In genomic region chr9:111632051-111632450, GRCh38 we compare ENCODE assay signal across 8 cellular contexts. TPM values are rescaled to one million over a fixed set of nuclear protein-coding genes. Genes with fewer than 3 reads are reported as not detected.
DNase-seq lines count a peak whose midpoint lies in the region; ATAC-seq and TF ChIP-seq lines count a peak whose summit lies in the region.

No MANE protein-coding gene starts in this region.

- H3K27ac Mint-ChIP-seq in progenitor cell of endocrine pancreas, result peak overlapping the region; percentile 96

- H3K4me3 ChIP-seq in GM06990 (replicated peaks; ENCODE audit: low read depth, low read length), result peak overlapping the region; percentile 90
- H3K4me3 ChIP-seq in OCI-LY3 (ENCODE audit: low read length), result peak overlapping the region; percentile 94

- no peaks in the 10 kb centered on the region for H3K9me3 ChIP-seq in OCI-LY3 (ENCODE audit: insufficient read depth, low read length)

- H3K9ac ChIP-seq in OCI-LY3 (ENCODE audit: low read length), result peak overlapping the region; percentile 79

- peaks cover 11% of the 10 kb centered on the region for H3K4me1 ChIP-seq in OCI-LY3 (ENCODE audit: low read length)

- H3K27me3 Mint-ChIP-seq in progenitor cell of endocrine pancreas, result no peaks in the 10 kb centered on the region

- H3K4me3 Mint-ChIP-seq in progenitor cell of endocrine pancreas (ENCODE audit: low read depth), result peak overlapping the region; percentile 91

- H3K4me1 Mint-ChIP-seq in progenitor cell of endocrine pancreas (ENCODE audit: low read depth), result peaks cover 34% of the 10 kb centered on the region

- no peak overlapping the region for H2AFZ ChIP-seq in OCI-LY3 (ENCODE audit: low read depth, low read length)

- H4K20me1 ChIP-seq in OCI-LY3 (ENCODE audit: insufficient read depth, low read length), result peaks cover 43% of the 10 kb centered on the region

- peak overlapping the region; percentile 87 for H3K4me2 ChIP-seq in OCI-LY3 (ENCODE audit: low read length)

- peaks cover 59% of the 10 kb centered on the region for H3K79me2 ChIP-seq in OCI-LY3 (ENCODE audit: low read length)

- no peaks in the 10 kb centered on the region for H3K9me3 Mint-ChIP-seq in progenitor cell of endocrine pancreas (ENCODE audit: low read depth)

- H3K27ac ChIP-seq in OCI-LY3 (ENCODE audit: low read length) (peak overlapping the region; percentile 33), epithelial cell of prostate (peak overlapping the region; percentile 50)

- H3K36me3 Mint-ChIP-seq in progenitor cell of endocrine pancreas (ENCODE audit: insufficient read depth), result peaks cover 1% of the 10 kb centered on the region

- TF ChIP-seq CTCF in GM06990 (IDR thresholded peaks at IDR 0.05; ENCODE audit: insufficient read depth, low read length, poor library complexity, severe bottlenecking) (no peak), OCI-LY3 (IDR thresholded peaks at IDR 0.05; ENCODE audit: low read depth, low read length) (no peak), progenitor cell of endocrine pancreas (IDR thresholded peaks at IDR 0.05; ENCODE audit: unreplicated experiment) (no peak)

- no peaks in the 10 kb centered on the region; the same call in 1 of the 2 replicates for H3K36me3 ChIP-seq in GM06990 (ENCODE audit: control insufficient read depth, insufficient read depth, low read length)
- peaks cover 6% of the 10 kb centered on the region for H3K36me3 ChIP-seq in OCI-LY3 (replicated peaks; ENCODE audit: low read depth, low read length)

- DNase-seq in GM06990 (ENCODE audit: extremely low read depth, insufficient read length) (no peak), epithelial cell of prostate (ENCODE audit: low read depth, low spot score) (no peak), progenitor cell of endocrine pancreas (ENCODE audit: low spot score, unreplicated experiment) (no peak), NCI-H1048 (lab: John Stamatoyannopoulos, UW) (no peak), NCI-H526 (lab: John Stamatoyannopoulos, UW) (no peak)
- DNase-seq in effector CD4-positive, alpha-beta T cell, result no peak

- ATAC-seq in GM18870 (IDR thresholded peaks at IDR 0.05; ENCODE audit: unreplicated experiment), result no peak

- H3K27me3 ChIP-seq in GM06990 (replicated peaks; ENCODE audit: control insufficient read depth, insufficient read depth, low read length) (no peaks in the 10 kb centered on the region), OCI-LY3 (ENCODE audit: low read depth, low read length) (no peaks in the 10 kb centered on the region)

RNA-seq across cellular contexts. Expression of gene DNAJC25, which starts 0.9 kb away (rescaled TPM):
- total RNA-seq in progenitor cell of endocrine pancreas, result 7.5 and 8.5 TPM in 2 replicates

RNA-seq across cellular contexts. Expression of gene GNG10, which starts 29.4 kb away (rescaled TPM):
- 27.5 and 32.2 TPM in 2 replicates for total RNA-seq in progenitor cell of endocrine pancreas

RNA-seq across cellular contexts. Expression of gene PTGR1, which starts 32.6 kb away (rescaled TPM):
- total RNA-seq in progenitor cell of endocrine pancreas, result 50.1 and 53.2 TPM in 2 replicates
